ENCODE assay signal across 9 cellular contexts in genomic region chr5:151233576-151234202, GRCh38. TPM values are rescaled to one million over a fixed set of nuclear protein-coding genes. Genes with fewer than 3 reads are reported as not detected.
DNase-seq lines count a peak whose midpoint lies in the region; ATAC-seq and TF ChIP-seq lines count a peak whose summit lies in the region.
"Had no signal": no experiment of that assay in that cellular context is flagged by ENCODE, and none has a peak within 500 bp of the region (broad histone marks: within the 10 kb centered on the region; RNA-seq: fewer than 3 reads in every experiment).

No MANE protein-coding gene starts in this region.

- peaks cover 0 to 10% (median 0%) of the 10 kb centered on the region in 5 donors for H3K36me3 Mint-ChIP-seq in naive thymus-derived CD4-positive, alpha-beta T cell

- DNase-seq in naive thymus-derived CD4-positive, alpha-beta T cell: no peak
- DNase-seq in H7 (no peak), GDM1 (lab: John Stamatoyannopoulos, UW) (no peak), body of pancreas (no peak), colonic mucosa (no peak)

- peak overlapping the region in 5 of 9 donors; percentile 46 to 95 (median 83) for H3K27ac Mint-ChIP-seq in naive thymus-derived CD4-positive, alpha-beta T cell

- H3K27me3 ChIP-seq in naive thymus-derived CD4-positive, alpha-beta T cell (ENCODE audit: control insufficient read depth in 2 of 2, insufficient read depth in 2 of 2, low read length in 2 of 2): no peaks in the 10 kb centered on the region
- no peaks in the 10 kb centered on the region; the same call in 1 of the 2 replicates for H3K27me3 ChIP-seq in H7 (ENCODE audit: control insufficient read depth, insufficient read depth, low read length)
- H3K27me3 ChIP-seq in body of pancreas: no peaks in the 10 kb centered on the region
- no peaks in the 10 kb centered on the region for H3K27me3 ChIP-seq in colonic mucosa

- POLR2A ChIA-PET in naive thymus-derived CD4-positive, alpha-beta T cell (lab: Charles Lee): interaction anchor here (0.9 to 2.3 kb wide), 6 partner anchors 8 to 108 kb away, joined by 3 to 27 read pairs (median 8); partner anchors contain the start of gene CCDC69

- peaks cover 0 to 1% (median 0%) of the 10 kb centered on the region in 11 donors for H3K9me3 Mint-ChIP-seq in naive thymus-derived CD4-positive, alpha-beta T cell
- H3K9me3 Mint-ChIP-seq: activated T-helper 17 cell treated with anti-CD3 and anti-CD28 coated beads, Interleukin-2, amount 50 U/mL, for 72 hours had no signal

- peaks cover 0 to 18% of the 10 kb centered on the region in 2 donors for H3K4me1 ChIP-seq in naive thymus-derived CD4-positive, alpha-beta T cell (ENCODE audit: control insufficient read depth in 2 of 2, insufficient read depth in 2 of 2, low read length in 2 of 2)
- H3K4me1 ChIP-seq in body of pancreas (peaks cover 20% of the 10 kb centered on the region), colonic mucosa (no peaks in the 10 kb centered on the region)

- TF ChIP-seq CTCF in body of pancreas (IDR thresholded peaks at IDR 0.05) (no peak), colonic mucosa (IDR thresholded peaks at IDR 0.05) (no peak)

- peak overlapping the region in 8 of 10 donors; percentile 16 to 80 (median 75) for H3K4me3 Mint-ChIP-seq in naive thymus-derived CD4-positive, alpha-beta T cell
- H3K4me3 Mint-ChIP-seq: activated T-helper 17 cell treated with anti-CD3 and anti-CD28 coated beads, Interleukin-2, amount 50 U/mL, for 72 hours had no signal

- H3K27me3 Mint-ChIP-seq in naive thymus-derived CD4-positive, alpha-beta T cell: no peaks in the 10 kb centered on the region
- H3K27me3 Mint-ChIP-seq: activated T-helper 17 cell treated with anti-CD3 and anti-CD28 coated beads, Interleukin-2, amount 50 U/mL, for 72 hours had no signal

- peak; percentile 59 for ATAC-seq in GM18511 (IDR thresholded peaks at IDR 0.05; ENCODE audit: unreplicated experiment)
- peak; percentile 56 for ATAC-seq in GM21447 (IDR thresholded peaks at IDR 0.05; ENCODE audit: unreplicated experiment)
- ATAC-seq in HG03159 (IDR thresholded peaks at IDR 0.05; ENCODE audit: unreplicated experiment): peak; percentile 67
- no peak for ATAC-seq in naive thymus-derived CD4-positive, alpha-beta T cell
- no peak for ATAC-seq in body of pancreas
- ATAC-seq: activated T-helper 17 cell treated with anti-CD3 and anti-CD28 coated beads, Interleukin-2, amount 50 U/mL, for 72 hours had no signal

- CTCF ChIA-PET in naive thymus-derived CD4-positive, alpha-beta T cell (lab: Charles Lee): interaction anchor here (0.6 to 2.5 kb wide), 3 partner anchors 9 to 108 kb away, joined by 4 to 8 read pairs (median 8); no protein-coding TSS in a partner anchor

- no peak for TF ChIP-seq POLR2A in body of pancreas (IDR thresholded peaks at IDR 0.05)

- H3K27ac ChIP-seq in naive thymus-derived CD4-positive, alpha-beta T cell (ENCODE audit: low read depth, low read length): no peak overlapping the region
- peak overlapping the region in 1 of 4 donors; percentile 74 for H3K27ac ChIP-seq in body of pancreas
- no peak overlapping the region for H3K27ac ChIP-seq in colonic mucosa

- no peak overlapping the region for H3K9ac ChIP-seq in colonic mucosa (ENCODE audit: low read depth in 2 of 2, low read length in 2 of 2)

- no peaks in the 10 kb centered on the region for H3K36me3 ChIP-seq in naive thymus-derived CD4-positive, alpha-beta T cell (ENCODE audit: control insufficient read depth in 2 of 3, insufficient read depth in 3 of 3, low read length in 3 of 3)
- H3K36me3 ChIP-seq in H7 (replicated peaks; ENCODE audit: control insufficient read depth, insufficient read depth, low read length) (no peaks in the 10 kb centered on the region), body of pancreas (replicated peaks in 1 of 2; ENCODE audit: insufficient read depth in 1 of 2, low read depth in 2 of 2) (no peaks in the 10 kb centered on the region), colonic mucosa (no peaks in the 10 kb centered on the region)

- H3K4me3 ChIP-seq in naive thymus-derived CD4-positive, alpha-beta T cell (ENCODE audit: low read length): no peak overlapping the region
- H3K4me3 ChIP-seq in H7 (ENCODE audit: insufficient read depth, low read depth, low read length): no peak overlapping the region
- H3K4me3 ChIP-seq in body of pancreas: no peak overlapping the region
- H3K4me3 ChIP-seq in colonic mucosa: no peak overlapping the region

- intact Hi-C loops in naive thymus-derived CD4-positive, alpha-beta T cell (cut with micrococcal nuclease): loop anchor here (1.0 to 5.0 kb wide), 4 partner anchors 8 to 36 kb away; partner anchors contain the start of gene CCDC69 (in 1 of the 2)
- intact Hi-C loops in body of pancreas (cut with DNase I) (no loop called here), colonic mucosa (cut with DNase I) (no loop called here)

- H3K9me3 ChIP-seq in naive thymus-derived CD4-positive, alpha-beta T cell (ENCODE audit: control insufficient read depth in 2 of 3, low read length in 3 of 3): no peaks in the 10 kb centered on the region
- H3K9me3 ChIP-seq in body of pancreas: no peaks in the 10 kb centered on the region
- H3K9me3 ChIP-seq in colonic mucosa: no peaks in the 10 kb centered on the region

- H3K4me1 Mint-ChIP-seq in naive thymus-derived CD4-positive, alpha-beta T cell: peaks cover 17 to 32% (median 23%) of the 10 kb centered on the region in 7 donors

- WGBS in body of pancreas, 2 donors: 67 to 76% methylated on average over 9 of the region's 9 CpGs

RNA-seq across cellular contexts. Expression of gene CCDC69, which starts 9.8 kb away (rescaled TPM):
- 100 to 1,000 TPM in 1 of 5 experiments, 10 to 100 TPM in 4; 63.6 to 104 (median 94.1) TPM for total RNA-seq in naive thymus-derived CD4-positive, alpha-beta T cell
- polyA plus RNA-seq in naive thymus-derived CD4-positive, alpha-beta T cell: 100 to 1,000 TPM in 1 of 2 donors, 10 to 100 TPM in 1; 70.4 to 112 TPM
- 5.6 and 8.7 TPM in 2 replicates for total RNA-seq in H7 (2014; rRNA removed; shearing (Covaris generic))
- total RNA-seq in body of pancreas (10 to 100 TPM; 34.8 to 44.8 TPM), colonic mucosa (10 to 100 TPM in 1 of 2 donors, 1 to 10 TPM in 1; 4.2 to 23.8 TPM)

RNA-seq across cellular contexts. Expression of gene GM2A, which starts 19.3 kb away (rescaled TPM):
- total RNA-seq in naive thymus-derived CD4-positive, alpha-beta T cell: 10 to 100 TPM; 11.1 to 45.6 (median 16.9) TPM
- polyA plus RNA-seq in naive thymus-derived CD4-positive, alpha-beta T cell: 1 to 10 TPM; 5.0 to 5.4 TPM
- 29.4 and 30.7 TPM in 2 replicates for total RNA-seq in H7 (2014; rRNA removed; shearing (Covaris generic))
- total RNA-seq in body of pancreas (10 to 100 TPM in 1 of 2 donors, 1 to 10 TPM in 1; 8.9 to 17.9 TPM), colonic mucosa (10 to 100 TPM; 22.0 to 27.2 TPM)

Comparison
In these comparisons a context has a peak if more than half of its experiments do, and no peak if none do; other contexts are left out.
1. ATAC-seq: peak in GM18511 (single experiment), GM21447 (single experiment) and HG03159 (single experiment); none in naive thymus-derived CD4-positive, alpha-beta T cell (single experiment) and body of pancreas (single experiment).
2. intact Hi-C loops: an anchor here in naive thymus-derived CD4-positive, alpha-beta T cell (1.0 to 5.0 kb wide); none called in body of pancreas and colonic mucosa.